Comparison of ENCODE assay signal across 17 cellular contexts in genomic region chr3:194824676-194825075, GRCh38.
DNase-seq lines count a peak whose midpoint lies in the region; ATAC-seq and TF ChIP-seq lines count a peak whose summit lies in the region.
"Had no signal": no experiment of that assay in that cellular context is flagged by ENCODE, and none has a peak within 500 bp of the region (broad histone marks: within the 10 kb centered on the region; RNA-seq: fewer than 3 reads in every experiment).

No MANE protein-coding gene starts in this region.

- no peaks in the 10 kb centered on the region for H3K36me3 ChIP-seq in brain microvascular endothelial cell (replicated peaks)
- no peaks in the 10 kb centered on the region for H3K36me3 ChIP-seq in sigmoid colon
- H3K36me3 ChIP-seq: thyroid gland had no signal

- TF ChIP-seq CTCF in brain microvascular endothelial cell (IDR thresholded peaks at IDR 0.05; ENCODE audit: low read depth, low read length, missing control alignments) = no peak
- TF ChIP-seq CTCF in sigmoid colon (IDR thresholded peaks at IDR 0.05) = no peak

- no peak for TF ChIP-seq POLR2A in sigmoid colon (IDR thresholded peaks at IDR 0.05)

- H3K9me3 ChIP-seq in right cardiac atrium (ENCODE audit: control insufficient read depth, low read length) = no peaks in the 10 kb centered on the region
- H3K9me3 ChIP-seq in sigmoid colon = no peaks in the 10 kb centered on the region
- H3K9me3 ChIP-seq: thyroid gland had no signal

- no peak overlapping the region for H3K4me3 ChIP-seq in brain microvascular endothelial cell (ENCODE audit: low read depth, low read length)
- H3K4me3 ChIP-seq in right cardiac atrium (ENCODE audit: low read length) = no peak overlapping the region
- H3K4me3 ChIP-seq in sigmoid colon = no peak overlapping the region
- H3K4me3 ChIP-seq: thyroid gland had no signal

- H3K27me3 ChIP-seq in brain microvascular endothelial cell (replicated peaks) (no peaks in the 10 kb centered on the region), right cardiac atrium (ENCODE audit: control insufficient read depth, insufficient read depth) (no peaks in the 10 kb centered on the region), sigmoid colon (no peaks in the 10 kb centered on the region)
- H3K27me3 ChIP-seq: thyroid gland had no signal

- DNase-seq in AG08395 (ENCODE audit: low spot score) (peak; percentile 79), M059J (ENCODE audit: low read depth) (peak; percentile 86), brain microvascular endothelial cell (peak; percentile 59), right cardiac atrium (peak; percentile 53 to 78 (median 63)), OCI-M2 (lab: John Stamatoyannopoulos, UW; ENCODE audit: unreplicated experiment) (no peak), sigmoid colon (no peak), COLO668 (lab: John Stamatoyannopoulos, UW; ENCODE audit: unreplicated experiment) (no peak)
- DNase-seq: activated effector memory CD4-positive, alpha-beta T cell treated with anti-CD3 and anti-CD28 coated beads, Interleukin-2, amount 50 U/mL, for 16 hours; DMS53; effector CD4-positive, alpha-beta T cell; naive thymus-derived CD4-positive, alpha-beta T cell; NCI-H1105; stimulated activated CD8-positive, alpha-beta memory T cell treated with anti-CD3 and anti-CD28 coated beads, Interleukin-4, amount 100 ng/mL, for 48 hours; thyroid gland had no signal

- peaks cover 2% of the 10 kb centered on the region for H3K4me1 ChIP-seq in right cardiac atrium (ENCODE audit: control insufficient read depth, insufficient read depth, low read length)
- H3K4me1 ChIP-seq in sigmoid colon = no peaks in the 10 kb centered on the region
- H3K4me1 ChIP-seq: thyroid gland had no signal

- TF ChIP-seq EP300 in sigmoid colon (IDR thresholded peaks at IDR 0.05) = no peak

- H3K27ac ChIP-seq in brain microvascular endothelial cell = no peak overlapping the region
- H3K27ac ChIP-seq in right cardiac atrium (ENCODE audit: low read length) = peak overlapping the region; percentile 70
- no peak overlapping the region for H3K27ac ChIP-seq in sigmoid colon
- H3K27ac ChIP-seq: thyroid gland, VCaP had no signal

- WGBS in right cardiac atrium = 38% methylated on average over 16 of the region's 16 CpGs
- WGBS in sigmoid colon, 2 donors = 86 to 93% methylated on average over 16 of the region's 16 CpGs

- in situ Hi-C loops in brain microvascular endothelial cell (cut with HindIII; ENCODE audit: low pct_ligation_motif_present, low sequenced_read_pairs) = no loop called here

- ATAC-seq in right cardiac atrium (peak; percentile 89 to 92), GM19467 (IDR thresholded peaks at IDR 0.05; ENCODE audit: unreplicated experiment) (no peak)
- ATAC-seq: naive thymus-derived CD4-positive, alpha-beta T cell; SK-N-SH treated with all-trans-retinoic acid at 6 μM for 48 hours had no signal

- intact Hi-C loops in right cardiac atrium (cut with DNase I) (no loop called here), sigmoid colon (cut with DNase I) (no loop called here)

Comparison
In these comparisons a context has a peak if more than half of its experiments do, and no peak if none do; other contexts are left out.
1. DNase-seq: peak in AG08395 (single experiment), M059J (single experiment), brain microvascular endothelial cell (single experiment) and right cardiac atrium (3 of 3); none in OCI-M2 (single experiment), sigmoid colon (single experiment) and COLO668 (single experiment).